In the genomic region with DNA sequence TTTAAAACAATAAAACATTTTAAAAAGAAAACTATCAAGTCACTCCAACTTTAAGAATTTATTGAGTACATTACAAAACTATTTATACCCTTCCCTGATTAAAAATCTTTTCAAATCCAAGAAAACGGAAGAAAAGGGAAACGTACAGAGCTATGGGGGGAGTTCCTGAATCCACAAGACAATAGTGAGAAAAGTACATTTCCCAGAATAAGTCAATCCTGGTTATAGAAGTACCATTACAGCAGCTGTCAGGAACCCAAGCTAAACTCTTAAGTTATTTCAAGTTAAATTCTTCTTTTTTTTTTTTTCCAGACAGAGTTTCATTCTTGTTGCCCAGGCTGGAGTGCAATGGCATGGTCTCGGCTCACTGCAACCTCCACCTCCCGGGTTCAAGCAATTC, we compare ENCODE assay signal across 21 cellular contexts. TPM values are rescaled to one million over a fixed set of nuclear protein-coding genes. Genes with fewer than 3 reads are reported as not detected.
DNase-seq lines count a peak whose midpoint lies in the region; ATAC-seq, FAIRE-seq and TF ChIP-seq lines count a peak whose summit lies in the region.
"Had no signal": no experiment of that assay in that cellular context is flagged by ENCODE, and none has a peak within 500 bp of the region (broad histone marks: within the 10 kb centered on the region; RNA-seq: fewer than 3 reads in every experiment).

No MANE protein-coding gene starts in this region.

- TF ChIP-seq CTCF in A549 (IDR thresholded peaks at IDR 0.05) (no peak), sigmoid colon (IDR thresholded peaks at IDR 0.05) (no peak), thyroid gland (IDR thresholded peaks at IDR 0.05) (no peak)
- no peak for TF ChIP-seq CTCF in CD4-positive, alpha-beta T cell (IDR thresholded peaks at IDR 0.05)
- TF ChIP-seq CTCF in activated CD8-positive, alpha-beta T cell treated with anti-CD3 and anti-CD28 coated beads for 36 hours (IDR thresholded peaks at IDR 0.05), result no peak

- 89% methylated on average over 4 of the region's 4 CpGs for WGBS in A549 (ENCODE audit: missing lambda C conversion rate)
- WGBS in sigmoid colon, 2 donors, result 90 to 93% methylated on average over 4 of the region's 4 CpGs
- 69 to 73% methylated on average over 4 of the region's 4 CpGs for WGBS in thyroid gland, 2 donors

- TF ChIP-seq EP300 in A549 (IDR thresholded peaks at IDR 0.05), result no peak
- TF ChIP-seq EP300 in sigmoid colon (IDR thresholded peaks at IDR 0.05), result no peak

- peaks cover 37% of the 10 kb centered on the region for H3K36me3 Mint-ChIP-seq in CD4-positive, alpha-beta T cell (ENCODE audit: low read depth)
- H3K36me3 Mint-ChIP-seq in activated CD8-positive, alpha-beta T cell treated with anti-CD3 and anti-CD28 coated beads for 36 hours (ENCODE audit: low read depth), result peaks cover 11% of the 10 kb centered on the region
- peaks cover 3% of the 10 kb centered on the region for H3K36me3 Mint-ChIP-seq in activated CD4-positive, alpha-beta memory T cell treated with anti-CD3 and anti-CD28 coated beads for 36 hours

- H3K9me3 Mint-ChIP-seq in CD4-positive, alpha-beta T cell, result no peaks in the 10 kb centered on the region
- no peaks in the 10 kb centered on the region for H3K9me3 Mint-ChIP-seq in activated CD8-positive, alpha-beta T cell treated with anti-CD3 and anti-CD28 coated beads for 36 hours
- no peaks in the 10 kb centered on the region for H3K9me3 Mint-ChIP-seq in activated CD4-positive, alpha-beta memory T cell treated with anti-CD3 and anti-CD28 coated beads for 36 hours
- H3K9me3 Mint-ChIP-seq: CD8-positive, alpha-beta T cell; H9 had no signal

- H3K36me3 ChIP-seq in sigmoid colon, result no peaks in the 10 kb centered on the region
- no peaks in the 10 kb centered on the region for H3K36me3 ChIP-seq in thyroid gland
- H3K36me3 ChIP-seq: BE2C had no signal

- H3K4me2 ChIP-seq in A549, result no peak overlapping the region
- H3K4me2 ChIP-seq: PC-9 had no signal

- H3K27me3 ChIP-seq in CD4-positive, alpha-beta T cell (ENCODE audit: control insufficient read depth, insufficient read depth, low read length), result no peaks in the 10 kb centered on the region
- no peaks in the 10 kb centered on the region for H3K27me3 ChIP-seq in sigmoid colon
- no peaks in the 10 kb centered on the region for H3K27me3 ChIP-seq in thyroid gland
- H3K27me3 ChIP-seq: BE2C had no signal

- H3K27ac Mint-ChIP-seq in CD4-positive, alpha-beta T cell, result peak overlapping the region; percentile 40
- H3K27ac Mint-ChIP-seq in activated CD8-positive, alpha-beta T cell treated with anti-CD3 and anti-CD28 coated beads for 36 hours, result no peak overlapping the region
- no peak overlapping the region for H3K27ac Mint-ChIP-seq in activated CD4-positive, alpha-beta memory T cell treated with anti-CD3 and anti-CD28 coated beads for 36 hours
- H3K27ac Mint-ChIP-seq: CD8-positive, alpha-beta T cell had no signal

- peak; percentile 68 for FAIRE-seq in A549 (lab: Jason Lieb, UNC)
- FAIRE-seq: D721Med, GM19239 had no signal

- no peak for TF ChIP-seq RAD21 in A549 (conservative IDR thresholded peaks at IDR 0.05 in 1 of 2, IDR thresholded peaks at IDR 0.05 in 1 of 2)

- TF ChIP-seq POLR2A in A549 (IDR thresholded peaks at IDR 0.05; ENCODE audit: low read length) (no peak), sigmoid colon (IDR thresholded peaks at IDR 0.05) (no peak), thyroid gland (IDR thresholded peaks at IDR 0.05) (no peak)

- no peak overlapping the region for H3K4me3 Mint-ChIP-seq in CD4-positive, alpha-beta T cell
- no peak overlapping the region for H3K4me3 Mint-ChIP-seq in activated CD8-positive, alpha-beta T cell treated with anti-CD3 and anti-CD28 coated beads for 36 hours
- H3K4me3 Mint-ChIP-seq in activated CD4-positive, alpha-beta memory T cell treated with anti-CD3 and anti-CD28 coated beads for 36 hours, result no peak overlapping the region
- H3K4me3 Mint-ChIP-seq: CD8-positive, alpha-beta T cell; H9 had no signal

- CTCF ChIA-PET in A549 (lab: Yijun Ruan, JAX), result interaction anchor here (0.9 to 4.0 kb wide), 8 partner anchors 11 to 76 kb away, joined by 3 to 12 read pairs (median 4); a partner anchor contains a TSS
- CTCF ChIA-PET in CD4-positive, alpha-beta T cell (lab: Charles Lee), result interaction anchor here (0.7 to 1.0 kb wide), 2 partner anchors 14 kb away, joined by 3 read pairs; no protein-coding TSS in a partner anchor
- CTCF ChIA-PET in activated CD8-positive, alpha-beta T cell treated with anti-CD3 and anti-CD28 coated beads for 36 hours (lab: Charles Lee), result interaction anchor here (0.6 to 1.7 kb wide), 4 partner anchors 12 to 141 kb away, joined by 3 to 8 read pairs (median 5); no protein-coding TSS in a partner anchor
- CTCF ChIA-PET in activated CD4-positive, alpha-beta memory T cell treated with anti-CD3 and anti-CD28 coated beads for 36 hours (lab: Charles Lee), result interaction anchor here (0.7 to 1.6 kb wide), 3 partner anchors 64 to 233 kb away, joined by 3 to 4 read pairs (median 4); no protein-coding TSS in a partner anchor

- H3K4me3 ChIP-seq in A549, result no peak overlapping the region
- H3K4me3 ChIP-seq in sigmoid colon, result no peak overlapping the region
- H3K4me3 ChIP-seq in thyroid gland (replicated peaks in 1 of 3), result no peak overlapping the region
- H3K4me3 ChIP-seq: PC-9 had no signal

- H3K4me1 Mint-ChIP-seq in CD4-positive, alpha-beta T cell (ENCODE audit: low read depth), result peaks cover 76% of the 10 kb centered on the region
- peaks cover 57% of the 10 kb centered on the region for H3K4me1 Mint-ChIP-seq in activated CD8-positive, alpha-beta T cell treated with anti-CD3 and anti-CD28 coated beads for 36 hours (ENCODE audit: low read depth)
- H3K4me1 Mint-ChIP-seq in activated CD4-positive, alpha-beta memory T cell treated with anti-CD3 and anti-CD28 coated beads for 36 hours (ENCODE audit: low read depth), result peaks cover 56% of the 10 kb centered on the region

- no peak for ATAC-seq in A549
- ATAC-seq in CD4-positive, alpha-beta T cell (ENCODE audit: poor library complexity), result no peak
- no peak for ATAC-seq in activated CD8-positive, alpha-beta T cell treated with anti-CD3 and anti-CD28 coated beads for 36 hours
- ATAC-seq: CD8-positive, alpha-beta T cell had no signal

- no peaks in the 10 kb centered on the region for H3K27me3 Mint-ChIP-seq in CD4-positive, alpha-beta T cell
- H3K27me3 Mint-ChIP-seq in activated CD8-positive, alpha-beta T cell treated with anti-CD3 and anti-CD28 coated beads for 36 hours, result no peaks in the 10 kb centered on the region
- no peaks in the 10 kb centered on the region for H3K27me3 Mint-ChIP-seq in activated CD4-positive, alpha-beta memory T cell treated with anti-CD3 and anti-CD28 coated beads for 36 hours

- DNase-seq in A549 (ENCODE audit: low read depth in 1 of 2, low spot score in 1 of 2), result no peak
- DNase-seq in CD4-positive, alpha-beta T cell, result no peak
- DNase-seq in dermis blood vessel endothelial cell, result peak; percentile 58
- no peak for DNase-seq in sigmoid colon
- no peak for DNase-seq in activated CD8-positive, alpha-beta T cell treated with anti-CD3 and anti-CD28 coated beads for 36 hours
- no peak for DNase-seq in substantia nigra (lab: John Stamatoyannopoulos, UW)
- DNase-seq in thyroid gland, result no peak
- no peak for DNase-seq in activated CD4-positive, alpha-beta memory T cell treated with anti-CD3 and anti-CD28 coated beads for 36 hours
- DNase-seq: BE2C; CD8-positive, alpha-beta T cell; DMS79; H9; NCI-H1092 treated with DMSO at 0.1 percent for 48 hours; NCI-H2081 treated with DMSO at 0.1 percent for 48 hours; NCI-H510A; NCI-H774; PC-9 had no signal

- H3K4me1 ChIP-seq in A549, result peaks cover 11% of the 10 kb centered on the region; the same call in 2 of the 3 replicates
- H3K4me1 ChIP-seq in sigmoid colon, result peaks cover 0 to 100% (median 98%) of the 10 kb centered on the region in 4 donors
- H3K4me1 ChIP-seq in thyroid gland, result peaks cover 28 to 78% of the 10 kb centered on the region in 2 donors

- H3K27ac ChIP-seq in A549, result no peak overlapping the region
- H3K27ac ChIP-seq in CD4-positive, alpha-beta T cell (ENCODE audit: low read depth, low read length), result no peak overlapping the region
- H3K27ac ChIP-seq in sigmoid colon, result peak overlapping the region; percentile 56 to 93 (median 74)
- no peak overlapping the region for H3K27ac ChIP-seq in substantia nigra (ENCODE audit: low read depth, low read length, poor library complexity, severe bottlenecking)
- no peak overlapping the region for H3K27ac ChIP-seq in thyroid gland
- H3K27ac ChIP-seq: PC-9 had no signal

- intact Hi-C loops in CD4-positive, alpha-beta T cell (cut with DNase I, micrococcal nuclease), result loop anchor here in 1 of 2 experiments (5.0 kb wide), 1 partner anchor 65 kb away; no protein-coding TSS in a partner anchor
- intact Hi-C loops in sigmoid colon (cut with DNase I) (no loop called here), thyroid gland (cut with DNase I) (no loop called here)
- intact Hi-C loops in activated CD8-positive, alpha-beta T cell treated with anti-CD3 and anti-CD28 coated beads for 36 hours (cut with micrococcal nuclease), result no loop called here
- intact Hi-C loops in activated CD4-positive, alpha-beta memory T cell treated with anti-CD3 and anti-CD28 coated beads for 36 hours (cut with micrococcal nuclease), result no loop called here

- no peaks in the 10 kb centered on the region for H3K9me3 ChIP-seq in A549
- H3K9me3 ChIP-seq in CD4-positive, alpha-beta T cell (ENCODE audit: control insufficient read depth, low read length), result no peaks in the 10 kb centered on the region
- no peaks in the 10 kb centered on the region for H3K9me3 ChIP-seq in sigmoid colon
- no peaks in the 10 kb centered on the region for H3K9me3 ChIP-seq in thyroid gland
- H3K9me3 ChIP-seq: BE2C had no signal

- POLR2A ChIA-PET in A549 (lab: Yijun Ruan, JAX), result no interaction called here
- POLR2A ChIA-PET in CD4-positive, alpha-beta T cell (lab: Charles Lee), result interaction anchor here (1.3 kb wide), 1 partner anchor 45 kb away, joined by 4 read pairs; no protein-coding TSS in a partner anchor
- POLR2A ChIA-PET in activated CD8-positive, alpha-beta T cell treated with anti-CD3 and anti-CD28 coated beads for 36 hours (lab: Charles Lee), result interaction anchor here (0.6 to 1.1 kb wide), 2 partner anchors 166 to 338 kb away, joined by 3 to 4 read pairs; no protein-coding TSS in a partner anchor
- POLR2A ChIA-PET in activated CD4-positive, alpha-beta memory T cell treated with anti-CD3 and anti-CD28 coated beads for 36 hours (lab: Charles Lee), result interaction anchor here (0.5 kb wide), 1 partner anchor 71 kb away, joined by 3 read pairs; no protein-coding TSS in a partner anchor

RNA-seq across cellular contexts. Expression of a gene that starts 45.7 kb away (rescaled TPM):
- polyA plus RNA-seq in A549 (2011; rRNA removed), result 57.2 and 61.3 TPM in 2 replicates
- polyA plus RNA-seq in A549 (2012; cell fraction: cytosol; rRNA removed), result 37.3 and 46.5 TPM in 2 replicates
- 43.8 and 47.4 TPM in 2 replicates for polyA plus RNA-seq in A549 (2012; cell fraction: nucleus; rRNA removed)
- polyA plus RNA-seq in A549 (2017; fragmentation: RNase III; extraction: RNeasy Plus Mini Kit Qiagen cat#74134 plus additional on column Dnase treatment), result 42.4 to 49.5 TPM (median 48.8 TPM) in 3 replicates
- 86.8 and 91.9 TPM in 2 replicates for polyA minus RNA-seq in A549 (2011; rRNA and poly(A)+ RNA removed)
- 10 to 100 TPM; 38.7 to 41.5 TPM for total RNA-seq in CD4-positive, alpha-beta T cell
- total RNA-seq in dermis blood vessel endothelial cell, result 127 and 144 TPM in 2 replicates
- 100 to 1,000 TPM; 226 to 332 (median 280) TPM for total RNA-seq in sigmoid colon
- polyA plus RNA-seq in sigmoid colon, result 10 to 100 TPM; 33.0 to 38.9 (median 35.6) TPM
- total RNA-seq in activated CD8-positive, alpha-beta T cell treated with anti-CD3 and anti-CD28 coated beads for 36 hours, result 10 to 100 TPM; 61.6 to 63.5 TPM
- total RNA-seq in thyroid gland, result 10 to 100 TPM; 78.5 to 86.4 (median 81.6) TPM
- total RNA-seq in activated CD4-positive, alpha-beta memory T cell treated with anti-CD3 and anti-CD28 coated beads for 36 hours, result 10 to 100 TPM; 53.4 to 60.0 TPM

RNA-seq across cellular contexts. Expression of a gene that starts 56.5 kb away (rescaled TPM):
- 0.07 and 0.12 TPM in 2 replicates for polyA plus RNA-seq in A549 (2011; rRNA removed)
- 0.08 and 0.12 TPM in 2 replicates for polyA plus RNA-seq in A549 (2012; cell fraction: cytosol; rRNA removed)
- polyA plus RNA-seq in A549 (2012; cell fraction: nucleus; rRNA removed), result 0.05 TPM in 2 replicates
- 0.17 to 0.30 TPM (median 0.20 TPM) in 3 replicates for polyA plus RNA-seq in A549 (2017; fragmentation: RNase III; extraction: RNeasy Plus Mini Kit Qiagen cat#74134 plus additional on column Dnase treatment)
- 0.08 TPM in 1 of 2 replicates, not detected in the other for polyA minus RNA-seq in A549 (2011; rRNA and poly(A)+ RNA removed)
- not detected for total RNA-seq in CD4-positive, alpha-beta T cell
- 3.9 and 4.0 TPM in 2 replicates for total RNA-seq in dermis blood vessel endothelial cell
- 10 to 100 TPM; 20.2 to 32.6 (median 21.9) TPM for total RNA-seq in sigmoid colon
- polyA plus RNA-seq in sigmoid colon, result 1 to 10 TPM in 2 of 3 donors, under 1 TPM in 1; 0.23 to 2.4 (median 2.1) TPM
- total RNA-seq in activated CD8-positive, alpha-beta T cell treated with anti-CD3 and anti-CD28 coated beads for 36 hours, result under 1 TPM; 0.20 to 0.29 TPM
- 1 to 10 TPM; 1.0 to 5.1 (median 1.2) TPM for total RNA-seq in thyroid gland
- total RNA-seq in activated CD4-positive, alpha-beta memory T cell treated with anti-CD3 and anti-CD28 coated beads for 36 hours, result under 1 TPM in 1 of 2 experiments, not detected in 1; 0.10 TPM
- total RNA-seq: CD8-positive, alpha-beta T cell; HT-29; MCF 10A; PC-9 had no signal

Comparison
In these comparisons a context has a peak if more than half of its experiments do, and no peak if none do; other contexts are left out.
1. H3K27ac ChIP-seq: peak in sigmoid colon (4 of 4); none in A549 (0 of 2), CD4-positive, alpha-beta T cell (single experiment), substantia nigra (single experiment) and thyroid gland (0 of 3).